ENCODE assay signal across 13 cellular contexts in the genomic region with DNA sequence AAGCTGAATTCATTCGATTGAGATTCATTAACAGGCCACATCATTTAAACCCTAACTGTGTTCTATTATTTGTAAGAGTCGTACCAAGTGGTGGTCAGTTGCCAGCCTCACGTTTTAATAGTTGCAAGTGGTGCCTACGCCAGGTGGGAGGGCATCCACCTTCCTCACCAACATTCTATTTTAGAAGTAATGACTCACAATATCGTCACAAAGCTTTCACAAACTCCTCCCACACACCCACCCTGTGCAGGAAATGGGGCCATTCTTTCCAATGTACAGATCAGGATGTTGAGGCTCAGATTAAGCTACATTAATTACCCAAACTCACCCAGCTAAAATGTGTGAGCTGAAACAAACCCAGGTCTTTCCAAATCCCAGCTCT.
DNase-seq lines count a peak whose midpoint lies in the region; ATAC-seq and TF ChIP-seq lines count a peak whose summit lies in the region.
"Had no signal": no experiment of that assay in that cellular context is flagged by ENCODE, and none has a peak within 500 bp of the region (broad histone marks: within the 10 kb centered on the region; RNA-seq: fewer than 3 reads in every experiment).

No MANE protein-coding gene starts in this region.

- H3K9me3 ChIP-seq in mammary epithelial cell (replicated peaks; ENCODE audit: insufficient read depth, low read length) = no peaks in the 10 kb centered on the region
- H3K9me3 ChIP-seq: neutrophil, upper lobe of right lung had no signal

- no peak overlapping the region for H3K4me3 Mint-ChIP-seq in MCF 10A (ENCODE audit: unreplicated experiment)
- no peak overlapping the region for H3K4me3 Mint-ChIP-seq in memory B cell
- peak overlapping the region; percentile 63 for H3K4me3 Mint-ChIP-seq in stimulated activated naive CD8-positive, alpha-beta T cell treated with anti-CD3 and anti-CD28 coated beads, Interleukin-15, Interleukin-2, amounts not matched to agents 100 ng/mL and 50 ng/mL, for 24 hours

- H3K27me3 Mint-ChIP-seq in MCF 10A (ENCODE audit: insufficient read depth, unreplicated experiment) = no peaks in the 10 kb centered on the region
- H3K27me3 Mint-ChIP-seq in memory B cell = no peaks in the 10 kb centered on the region
- H3K27me3 Mint-ChIP-seq in stimulated activated naive CD8-positive, alpha-beta T cell treated with anti-CD3 and anti-CD28 coated beads, Interleukin-15, Interleukin-2, amounts not matched to agents 100 ng/mL and 50 ng/mL, for 24 hours = no peaks in the 10 kb centered on the region

- H3K36me3 Mint-ChIP-seq in MCF 10A (ENCODE audit: insufficient read depth, unreplicated experiment) (peaks cover 15% of the 10 kb centered on the region), memory B cell (peaks cover 11% of the 10 kb centered on the region)
- H3K36me3 Mint-ChIP-seq in stimulated activated naive CD8-positive, alpha-beta T cell treated with anti-CD3 and anti-CD28 coated beads, Interleukin-15, Interleukin-2, amounts not matched to agents 100 ng/mL and 50 ng/mL, for 24 hours (ENCODE audit: low read depth) = peaks cover 33% of the 10 kb centered on the region

- H3K79me2 ChIP-seq in mammary epithelial cell (ENCODE audit: insufficient read depth, low read length) = no peaks in the 10 kb centered on the region

- H3K9ac ChIP-seq in mammary epithelial cell (ENCODE audit: insufficient read depth, low read length) = no peak overlapping the region
- H3K9ac ChIP-seq: KMS-11 had no signal

- POLR2A ChIA-PET in MCF 10A (lab: Yijun Ruan, JAX) = no interaction called here

- no peak overlapping the region for H3K4me3 ChIP-seq in mammary epithelial cell (replicated peaks in 1 of 3; ENCODE audit: insufficient read depth in 1 of 3, low read depth in 2 of 3, low read length in 3 of 3)
- H3K4me3 ChIP-seq: upper lobe of right lung had no signal

- H2AFZ ChIP-seq in mammary epithelial cell (ENCODE audit: low read depth, low read length) = no peak overlapping the region

- no peak overlapping the region for H3K4me2 ChIP-seq in mammary epithelial cell (ENCODE audit: insufficient read depth, low read depth, low read length)
- H3K4me2 ChIP-seq: KMS-11 had no signal

- no peaks in the 10 kb centered on the region for H3K36me3 ChIP-seq in mammary epithelial cell (ENCODE audit: insufficient read depth, low read length)

- in situ Hi-C loops in mammary epithelial cell (cut with MboI; ENCODE audit: low sequenced_read_pairs in 2 of 2) = no loop called here

- TF ChIP-seq CTCF in MCF 10A (IDR thresholded peaks at IDR 0.05; ENCODE audit: unreplicated experiment) (no peak), mammary epithelial cell (conservative IDR thresholded peaks at IDR 0.05 in 1 of 2, IDR thresholded peaks at IDR 0.05 in 1 of 2; ENCODE audit: extremely low read depth in 1 of 2, insufficient read depth in 1 of 2, low read depth in 1 of 2, low read length in 2 of 2) (no peak)

- H3K4me1 Mint-ChIP-seq in MCF 10A (ENCODE audit: insufficient read depth, unreplicated experiment) (no peaks in the 10 kb centered on the region), memory B cell (peaks cover 3% of the 10 kb centered on the region)
- H3K4me1 Mint-ChIP-seq in stimulated activated naive CD8-positive, alpha-beta T cell treated with anti-CD3 and anti-CD28 coated beads, Interleukin-15, Interleukin-2, amounts not matched to agents 100 ng/mL and 50 ng/mL, for 24 hours (ENCODE audit: low read depth) = peaks cover 57% of the 10 kb centered on the region

- CTCF ChIA-PET in MCF 10A (lab: Yijun Ruan, JAX) = interaction anchor here (0.6 to 1.0 kb wide), 4 partner anchors 11 to 696 kb away, joined by 3 read pairs; no protein-coding TSS in a partner anchor
- CTCF ChIA-PET in mammary epithelial cell (lab: Charles Lee; ENCODE audit: low non-redundant PET) = no interaction called here

- H4K20me1 ChIP-seq in mammary epithelial cell (ENCODE audit: insufficient read depth, low read length) = no peaks in the 10 kb centered on the region

- H3K9me3 Mint-ChIP-seq in MCF 10A (ENCODE audit: unreplicated experiment) (no peaks in the 10 kb centered on the region), memory B cell (no peaks in the 10 kb centered on the region)
- peaks cover 10% of the 10 kb centered on the region for H3K9me3 Mint-ChIP-seq in stimulated activated naive CD8-positive, alpha-beta T cell treated with anti-CD3 and anti-CD28 coated beads, Interleukin-15, Interleukin-2, amounts not matched to agents 100 ng/mL and 50 ng/mL, for 24 hours

- no peaks in the 10 kb centered on the region for H3K4me1 ChIP-seq in mammary epithelial cell (ENCODE audit: insufficient read depth, low read length)
- H3K4me1 ChIP-seq: upper lobe of right lung had no signal

- intact Hi-C loops in MCF 10A (cut with micrococcal nuclease) = no loop called here
- intact Hi-C loops in mammary epithelial cell (cut with micrococcal nuclease) = no loop called here

- BruUV-seq in MCF 10A (replicated peaks; lab: Mats Ljungman, UMichigan) (no TSS peak), mammary epithelial cell (replicated peaks; lab: Mats Ljungman, UMichigan) (no TSS peak)

- H3K27ac ChIP-seq in mammary epithelial cell (ENCODE audit: insufficient read depth, low read depth, low read length) = no peak overlapping the region
- H3K27ac ChIP-seq: KMS-11, neutrophil, upper lobe of right lung had no signal

- ATAC-seq in memory B cell (ENCODE audit: low read depth) (no peak), HG03196 (IDR thresholded peaks at IDR 0.05; ENCODE audit: unreplicated experiment) (no peak)

- DNase-seq in MCF 10A (ENCODE audit: unreplicated experiment) (peak; percentile 6), mammary epithelial cell (no peak), memory B cell (ENCODE audit: low spot score in 2 of 2) (no peak), NCI-H2227 (lab: John Stamatoyannopoulos, UW; ENCODE audit: unreplicated experiment) (no peak), NCI-H1417 (lab: John Stamatoyannopoulos, UW) (no peak)
- DNase-seq in activated CD8-positive, alpha-beta memory T cell treated with anti-CD3 and anti-CD28 coated beads, Interleukin-2, amount 50 U/mL, for 24 hours (ENCODE audit: extremely low read depth) = peak; percentile 19
- DNase-seq: amygdala, glutamatergic neuron, upper lobe of right lung had no signal

- H3K27ac Mint-ChIP-seq in MCF 10A (ENCODE audit: low read depth, unreplicated experiment) (no peak overlapping the region), memory B cell (peak overlapping the region; percentile 62)
- peak overlapping the region; percentile 95 for H3K27ac Mint-ChIP-seq in stimulated activated naive CD8-positive, alpha-beta T cell treated with anti-CD3 and anti-CD28 coated beads, Interleukin-15, Interleukin-2, amounts not matched to agents 100 ng/mL and 50 ng/mL, for 24 hours

- dilution Hi-C loops in mammary epithelial cell (cut with HindIII; ENCODE audit: low sequenced_read_pairs) = no loop called here

- H3K27me3 ChIP-seq in mammary epithelial cell (ENCODE audit: insufficient read depth, low read length) = no peaks in the 10 kb centered on the region
- H3K27me3 ChIP-seq: neutrophil, upper lobe of right lung had no signal

- 71% methylated on average over 5 of the region's 5 CpGs for WGBS in mammary epithelial cell (ENCODE audit: low coverage, missing lambda C conversion rate)

Comparison
In these comparisons a context has a peak if more than half of its experiments do, and no peak if none do; other contexts are left out.
1. DNase-seq: peak in MCF 10A (single experiment) and activated CD8-positive, alpha-beta memory T cell treated with anti-CD3 and anti-CD28 coated beads, Interleukin-2, amount 50 U/mL, for 24 hours (single experiment); none in mammary epithelial cell (single experiment), memory B cell (0 of 2), NCI-H2227 (single experiment) and NCI-H1417 (0 of 3).